ENCODE assay signal across 17 cellular contexts in genomic region chr5:112973904-112974303, GRCh38.
"Had no signal": no experiment of that assay in that cellular context is flagged by ENCODE, and none has a peak within 500 bp of the region (broad histone marks: within the 10 kb centered on the region; RNA-seq: fewer than 3 reads in every experiment).

No MANE protein-coding gene starts in this region.

- H3K27ac ChIP-seq: epithelial cell of prostate, esophagus squamous epithelium, hepatocyte, right atrium auricular region, sigmoid colon, skin epidermis, stomach, thoracic aorta, transverse colon had no signal

- H3K4me2 ChIP-seq: hepatocyte had no signal

- H3K4me3 Mint-ChIP-seq: dendritic cell treated with granulocyte-macrophage colony-stimulating factor and Interleukin-4, amounts not matched to agents 40 ng/mL and 50 ng/mL, for 4 days; effector memory CD8-positive, alpha-beta T cell; naive thymus-derived CD4-positive, alpha-beta T cell had no signal

- H3K36me3 ChIP-seq: esophagus squamous epithelium, right atrium auricular region, sigmoid colon, stomach, thoracic aorta, transverse colon had no signal

- H3K9me3 ChIP-seq: esophagus squamous epithelium, right atrium auricular region, sigmoid colon, stomach, thoracic aorta, transverse colon had no signal

- H3K27me3 Mint-ChIP-seq: dendritic cell treated with granulocyte-macrophage colony-stimulating factor and Interleukin-4, amounts not matched to agents 40 ng/mL and 50 ng/mL, for 4 days; effector memory CD8-positive, alpha-beta T cell; naive thymus-derived CD4-positive, alpha-beta T cell had no signal

- H3K27ac Mint-ChIP-seq: dendritic cell treated with granulocyte-macrophage colony-stimulating factor and Interleukin-4, amounts not matched to agents 40 ng/mL and 50 ng/mL, for 4 days; effector memory CD8-positive, alpha-beta T cell; naive thymus-derived CD4-positive, alpha-beta T cell had no signal

- H2AFZ ChIP-seq: hepatocyte had no signal

- H3K9me3 Mint-ChIP-seq: dendritic cell treated with granulocyte-macrophage colony-stimulating factor and Interleukin-4, amounts not matched to agents 40 ng/mL and 50 ng/mL, for 4 days; effector memory CD8-positive, alpha-beta T cell; naive thymus-derived CD4-positive, alpha-beta T cell had no signal

- ATAC-seq: effector memory CD8-positive, alpha-beta T cell; naive thymus-derived CD4-positive, alpha-beta T cell had no signal

- DNase-seq: effector memory CD8-positive, alpha-beta T cell; esophagus squamous epithelium; foreskin fibroblast; naive thymus-derived CD4-positive, alpha-beta T cell; sigmoid colon; stimulated activated CD4-positive, alpha-beta T cell treated with anti-CD3 and anti-CD28 coated beads, Interleukin-2, amount 100 ng/mL, for 24 hours; stimulated activated CD4-positive, alpha-beta T cell treated with anti-CD3 and anti-CD28 coated beads, Interleukin-4, amount 100 ng/mL, for 4 hours; stimulated activated naive CD4-positive, alpha-beta T cell; stomach; substantia nigra; transverse colon had no signal

- H3K4me3 ChIP-seq: esophagus squamous epithelium, hepatocyte, right atrium auricular region, sigmoid colon, skin epidermis, stomach, thoracic aorta, transverse colon had no signal

- H3K27me3 ChIP-seq: hepatocyte, right atrium auricular region, sigmoid colon, stomach, transverse colon had no signal
